In the genomic region with DNA sequence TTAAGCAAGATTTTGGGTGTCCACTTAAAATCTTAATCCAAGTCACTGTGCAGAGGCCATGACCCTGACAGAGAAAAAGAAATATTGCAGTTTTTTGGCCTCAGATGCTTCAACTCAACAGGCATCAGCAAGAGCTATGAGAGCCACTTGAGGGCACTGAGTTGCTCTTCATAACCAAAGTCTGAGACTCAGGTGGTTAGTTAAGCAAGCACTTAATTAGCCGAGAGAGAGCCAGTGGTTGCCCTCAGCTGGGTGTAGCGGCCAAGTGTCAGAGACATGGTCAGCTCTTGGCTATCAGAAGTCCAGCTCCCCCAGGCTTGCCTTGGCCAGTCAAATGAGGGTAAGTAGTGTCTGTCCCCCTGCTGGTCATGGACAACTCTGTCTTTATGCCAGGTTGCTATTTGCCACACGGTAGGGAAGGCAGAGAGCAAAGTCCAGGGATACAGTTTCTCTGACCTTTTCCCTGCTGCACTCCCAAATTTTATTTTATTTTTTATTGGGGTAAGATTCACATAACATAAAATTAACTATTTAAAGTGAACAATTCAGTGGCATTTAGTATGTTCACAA, we compare ENCODE assay signal across 12 cellular contexts. TPM values are rescaled to one million over a fixed set of nuclear protein-coding genes. Genes with fewer than 3 reads are reported as not detected.
DNase-seq lines count a peak whose midpoint lies in the region; ATAC-seq and TF ChIP-seq lines count a peak whose summit lies in the region.
"Had no signal": no experiment of that assay in that cellular context is flagged by ENCODE, and none has a peak within 500 bp of the region (broad histone marks: within the 10 kb centered on the region; RNA-seq: fewer than 3 reads in every experiment).

No MANE protein-coding gene starts in this region.

- no peaks in the 10 kb centered on the region for H3K79me2 ChIP-seq in osteoblast (ENCODE audit: insufficient read depth, low read length)

- H3K36me3 ChIP-seq in GM06990 (ENCODE audit: control insufficient read depth, insufficient read depth, low read length): no peaks in the 10 kb centered on the region
- no peaks in the 10 kb centered on the region for H3K36me3 ChIP-seq in osteoblast (ENCODE audit: insufficient read depth, low read length)
- H3K36me3 ChIP-seq in aorta (ENCODE audit: control insufficient read depth in 1 of 2, insufficient read depth in 2 of 2, low read length in 1 of 2): no peaks in the 10 kb centered on the region
- H3K36me3 ChIP-seq: adrenal gland had no signal

- H3K27ac ChIP-seq in osteoblast (ENCODE audit: low read depth, low read length) (no peak overlapping the region), aorta (ENCODE audit: low read depth in 1 of 2, low read length in 2 of 2) (no peak overlapping the region)
- H3K27ac ChIP-seq: adrenal gland had no signal

- DNase-seq in GM06990 (ENCODE audit: extremely low read depth, insufficient read length) (no peak), NAMALWA (ENCODE audit: low spot score) (peak; percentile 9), epithelial cell of esophagus (ENCODE audit: low read depth) (no peak), osteoblast (ENCODE audit: insufficient read length, low spot score, missing footprints) (peak; percentile 58), aorta (no peak), left ventricle myocardium superior (no peak), retina (no peak)
- DNase-seq: activated CD4-positive, alpha-beta memory T cell treated with anti-CD3 and anti-CD28 coated beads, Interleukin-2, amount 10 ng/mL, durations not matched to agents 7 days and 5 days; adrenal gland had no signal

- ATAC-seq in aorta (ENCODE audit: low FRiP score): no peak
- no peak for ATAC-seq in HG02870 (IDR thresholded peaks at IDR 0.05; ENCODE audit: unreplicated experiment)
- ATAC-seq in left ventricle myocardium superior: no peak

- no peaks in the 10 kb centered on the region for H4K20me1 ChIP-seq in osteoblast (ENCODE audit: insufficient read depth, low read length)

- H2AFZ ChIP-seq in osteoblast (ENCODE audit: low read length): no peak overlapping the region

- H3K9me3 ChIP-seq in osteoblast (ENCODE audit: low read depth, low read length) (no peaks in the 10 kb centered on the region), aorta (ENCODE audit: control insufficient read depth, low read length) (no peaks in the 10 kb centered on the region)
- H3K9me3 ChIP-seq: adrenal gland had no signal

- H3K4me3 ChIP-seq in GM06990 (replicated peaks; ENCODE audit: low read depth, low read length) (no peak overlapping the region), epithelial cell of esophagus (ENCODE audit: low read length) (no peak overlapping the region), osteoblast (ENCODE audit: insufficient read depth, low read length) (no peak overlapping the region), aorta (ENCODE audit: low read length in 2 of 2) (no peak overlapping the region)
- H3K4me3 ChIP-seq: adrenal gland had no signal

- H3K4me1 ChIP-seq in osteoblast (ENCODE audit: insufficient read depth, low read length) (no peaks in the 10 kb centered on the region), aorta (ENCODE audit: control insufficient read depth in 1 of 2, insufficient read depth in 2 of 2, low read length in 2 of 2) (no peaks in the 10 kb centered on the region)
- H3K4me1 ChIP-seq: adrenal gland had no signal

- intact Hi-C loops in aorta (cut with DNase I): no loop called here
- intact Hi-C loops in left ventricle myocardium superior (cut with micrococcal nuclease): no loop called here

- 66% methylated on average over 3 of the region's 3 CpGs for WGBS in aorta, 2 donors

- H3K4me2 ChIP-seq in osteoblast (ENCODE audit: insufficient read depth, low read length): no peak overlapping the region

- TF ChIP-seq CTCF in GM06990 (IDR thresholded peaks at IDR 0.05; ENCODE audit: insufficient read depth, low read length, poor library complexity, severe bottlenecking) (peak; percentile 25), epithelial cell of esophagus (IDR thresholded peaks at IDR 0.05; ENCODE audit: insufficient read depth, low read depth, low read length, missing control alignments) (peak; percentile 33), osteoblast (IDR thresholded peaks at IDR 0.05; ENCODE audit: extremely low read depth, low read depth, low read length) (peak; percentile 40)

- peaks cover 5% of the 10 kb centered on the region for H3K27me3 ChIP-seq in GM06990 (replicated peaks; ENCODE audit: control insufficient read depth, insufficient read depth, low read length)
- peaks cover 48% of the 10 kb centered on the region for H3K27me3 ChIP-seq in osteoblast (ENCODE audit: insufficient read depth, low read length)
- H3K27me3 ChIP-seq in aorta (ENCODE audit: control insufficient read depth in 1 of 2, insufficient read depth in 2 of 2, low read length in 1 of 2): no peaks in the 10 kb centered on the region
- H3K27me3 ChIP-seq: adrenal gland had no signal

RNA-seq across cellular contexts. Expression of gene KRT71, which starts 9.0 kb away (rescaled TPM):
- total RNA-seq in osteoblast (not detected in 2 replicates), aorta (not detected), left ventricle myocardium superior (not detected)
- not detected for polyA plus RNA-seq in aorta
- total RNA-seq: activated CD4-positive, alpha-beta memory T cell treated with anti-CD3 and anti-CD28 coated beads, Interleukin-2, amount 10 ng/mL, durations not matched to agents 7 days and 5 days; adrenal gland; fibroblast of lung; mucosa of gallbladder had no signal
- polyA plus RNA-seq: adrenal gland, fibroblast of lung had no signal

RNA-seq across cellular contexts. Expression of gene KRT74, which starts 11.7 kb away (rescaled TPM):
- total RNA-seq in osteoblast (not detected in 2 replicates), aorta (not detected), left ventricle myocardium superior (not detected)
- not detected for polyA plus RNA-seq in aorta
- total RNA-seq: activated CD4-positive, alpha-beta memory T cell treated with anti-CD3 and anti-CD28 coated beads, Interleukin-2, amount 10 ng/mL, durations not matched to agents 7 days and 5 days; adrenal gland; fibroblast of lung; mucosa of gallbladder had no signal
- polyA plus RNA-seq: adrenal gland, fibroblast of lung had no signal

RNA-seq across cellular contexts. Expression of gene KRT72, which starts 39.3 kb away (rescaled TPM):
- total RNA-seq in osteoblast (not detected in 2 replicates), aorta (not detected), left ventricle myocardium superior (not detected)
- polyA plus RNA-seq in aorta: 1 to 10 TPM in 1 of 2 donors, not detected in 1; 1.6 TPM
- total RNA-seq: activated CD4-positive, alpha-beta memory T cell treated with anti-CD3 and anti-CD28 coated beads, Interleukin-2, amount 10 ng/mL, durations not matched to agents 7 days and 5 days; fibroblast of lung; mucosa of gallbladder had no signal
- polyA plus RNA-seq: fibroblast of lung had no signal

RNA-seq across cellular contexts. Expression of gene KRT5, which starts 41.8 kb away (rescaled TPM):
- 0.36 TPM in 1 of 2 replicates, not detected in the other for total RNA-seq in osteoblast
- total RNA-seq in aorta: under 1 TPM in 1 of 2 donors, not detected in 1; 0.87 TPM
- polyA plus RNA-seq in aorta: 1 to 10 TPM; 1.4 to 2.4 TPM
- 1.1 TPM for total RNA-seq in left ventricle myocardium superior
- total RNA-seq: activated CD4-positive, alpha-beta memory T cell treated with anti-CD3 and anti-CD28 coated beads, Interleukin-2, amount 10 ng/mL, durations not matched to agents 7 days and 5 days; fibroblast of lung; mucosa of gallbladder had no signal

RNA-seq across cellular contexts. Expression of gene KRT73, which starts 56.4 kb away (rescaled TPM):
- not detected in 2 replicates for total RNA-seq in osteoblast
- not detected for total RNA-seq in aorta
- polyA plus RNA-seq in aorta: not detected
- total RNA-seq in left ventricle myocardium superior: not detected
- total RNA-seq: activated CD4-positive, alpha-beta memory T cell treated with anti-CD3 and anti-CD28 coated beads, Interleukin-2, amount 10 ng/mL, durations not matched to agents 7 days and 5 days; fibroblast of lung; mucosa of gallbladder had no signal
- polyA plus RNA-seq: fibroblast of lung had no signal

Comparison
In these comparisons a context has a peak if more than half of its experiments do, and no peak if none do; other contexts are left out.
1. DNase-seq: peak in NAMALWA (single experiment) and osteoblast (single experiment); none in GM06990 (single experiment), epithelial cell of esophagus (single experiment), aorta (0 of 2), left ventricle myocardium superior (single experiment) and retina (single experiment).
2. Peak in every context shown above with its lines, with median percentiles within 50 percentile points of each other: CTCF ChIP-seq.